Comparison of ENCODE assay signal across 22 cellular contexts in the genomic region with DNA sequence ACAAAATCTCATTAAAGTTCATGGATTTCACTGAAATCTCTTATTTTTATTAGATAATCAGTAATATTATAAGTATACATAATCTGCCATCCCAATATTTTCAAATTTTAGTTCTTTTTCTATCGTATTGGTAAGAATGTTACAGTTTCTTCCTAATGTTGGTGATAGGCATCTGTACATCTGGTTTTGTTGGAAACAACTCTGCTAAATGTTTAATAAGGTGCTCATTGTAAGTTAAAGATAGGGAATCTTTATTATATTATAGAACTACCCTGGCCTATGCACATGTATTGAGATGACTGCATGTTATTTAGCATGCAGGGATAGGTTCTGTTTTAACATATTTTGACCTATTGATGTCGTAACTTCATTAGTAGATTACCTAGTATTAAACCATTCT.
DNase-seq lines count a peak whose midpoint lies in the region; FAIRE-seq and TF ChIP-seq lines count a peak whose summit lies in the region.
"Had no signal": no experiment of that assay in that cellular context is flagged by ENCODE, and none has a peak within 500 bp of the region (broad histone marks: within the 10 kb centered on the region; RNA-seq: fewer than 3 reads in every experiment).

No MANE protein-coding gene starts in this region.

- whole genome bisulfite sequencing in SK-N-SH (ENCODE audit: low lambda C conversion rate) = 45% methylated on average over 2 of the region's 2 CpGs

- peak; percentile 11 for FAIRE-seq in H54 (lab: Jason Lieb, UNC)
- FAIRE-seq: A204.1, D721Med, GM12892, GM18507 had no signal

- no peaks in the 10 kb centered on the region for H3K9me3 ChIP-seq in SK-N-SH
- H3K9me3 ChIP-seq: BLaER1 treated with 17β-estradiol and CSF1 and Interleukin-3, amounts not matched to agents 10 nM and 100 nM; Caco-2 had no signal

- POLR2A ChIA-PET in SK-N-SH (lab: Yijun Ruan, JAX) = no interaction called here

- intact Hi-C loops in activated naive CD4-positive, alpha-beta T cell treated with anti-CD3 and anti-CD28 coated beads for 36 hours (cut with micrococcal nuclease) = loop anchor here (5.0 kb wide), 1 partner anchor 106 kb away; no protein-coding TSS in a partner anchor

- no peaks in the 10 kb centered on the region; the same call in 1 of the 2 replicates for H3K27me3 ChIP-seq in SK-N-SH (ENCODE audit: insufficient read depth)
- H3K27me3 ChIP-seq: BLaER1 treated with 17β-estradiol and CSF1 and Interleukin-3, amounts not matched to agents 10 nM and 100 nM had no signal

- H3K36me3 ChIP-seq in SK-N-SH (replicated peaks in 1 of 2; ENCODE audit: control insufficient read depth in 1 of 2, insufficient read depth in 2 of 2, low read length in 1 of 2) = no peaks in the 10 kb centered on the region
- H3K36me3 ChIP-seq: BLaER1 treated with 17β-estradiol and CSF1 and Interleukin-3, amounts not matched to agents 10 nM and 100 nM had no signal

- no peak overlapping the region for H3K4me3 ChIP-seq in SK-N-SH (ENCODE audit: low read depth in 2 of 2, low read length in 1 of 2)
- H3K4me3 ChIP-seq: BLaER1 treated with 17β-estradiol and CSF1 and Interleukin-3, amounts not matched to agents 10 nM and 100 nM; GM12878 had no signal

- H3K27ac ChIP-seq in SK-N-SH (ENCODE audit: low read depth in 2 of 2, low read length in 1 of 2) = no peak overlapping the region
- H3K27ac ChIP-seq: BLaER1 treated with 17β-estradiol and CSF1 and Interleukin-3, amounts not matched to agents 10 nM and 100 nM; C4-2B had no signal

- no peak for TF ChIP-seq POLR2A in H54 (IDR thresholded peaks at IDR 0.05; ENCODE audit: low read depth, low read length)

- H3F3A ChIP-seq in SK-N-SH (replicated peaks; ENCODE audit: insufficient read depth) = no peaks in the 10 kb centered on the region

- TF ChIP-seq EP300 in SK-N-SH (IDR thresholded peaks at IDR 0.05; ENCODE audit: borderline replicate concordance in 1 of 2, low read depth in 1 of 2, low read length in 1 of 2) = peak in 1 of 2 experiments; percentile 49; a peak in 1 of 4 replicates

- no peak overlapping the region for H3K27ac Mint-ChIP-seq in activated naive CD4-positive, alpha-beta T cell treated with anti-CD3 and anti-CD28 coated beads for 36 hours
- no peak overlapping the region for H3K27ac Mint-ChIP-seq in endothelial cell (ENCODE audit: unreplicated experiment)
- H3K27ac Mint-ChIP-seq: CD4-positive, alpha-beta T cell; CD8-positive, alpha-beta T cell had no signal

- H3K4me1 ChIP-seq in SK-N-SH (ENCODE audit: control insufficient read depth in 1 of 2, insufficient read depth in 2 of 2, low read depth in 1 of 2, low read length in 1 of 2) = peaks cover 0 to 17% of the 10 kb centered on the region in 2 experiments; a peak in 2 of 4 replicates
- H3K4me1 ChIP-seq: Caco-2 had no signal

- H4K20me1 ChIP-seq in SK-N-SH (ENCODE audit: insufficient read depth) = no peaks in the 10 kb centered on the region
- H4K20me1 ChIP-seq: BLaER1 treated with 17β-estradiol and CSF1 and Interleukin-3, amounts not matched to agents 10 nM and 100 nM had no signal

- H3K4me3 Mint-ChIP-seq in activated naive CD4-positive, alpha-beta T cell treated with anti-CD3 and anti-CD28 coated beads for 36 hours = no peak overlapping the region
- no peak overlapping the region for H3K4me3 Mint-ChIP-seq in endothelial cell (ENCODE audit: unreplicated experiment)
- H3K4me3 Mint-ChIP-seq: CD4-positive, alpha-beta T cell; CD8-positive, alpha-beta T cell had no signal

- DNase-seq in H54 (ENCODE audit: insufficient read length, low spot score) (no peak), SK-N-SH (no peak), DMS53 treated with DMSO at 0.1 percent for 48 hours (lab: John Stamatoyannopoulos, UW; ENCODE audit: unreplicated experiment) (no peak), endothelial cell (ENCODE audit: low spot score) (no peak)
- DNase-seq in activated naive CD4-positive, alpha-beta T cell treated with anti-CD3 and anti-CD28 coated beads for 36 hours = no peak
- DNase-seq: 8988T; ACHN; Caco-2; Calu3; CD4-positive, alpha-beta T cell; CD8-positive, alpha-beta T cell; DMS79; DND-41; EL; GDM1 had no signal

- no peaks in the 10 kb centered on the region for H3K4me1 Mint-ChIP-seq in activated naive CD4-positive, alpha-beta T cell treated with anti-CD3 and anti-CD28 coated beads for 36 hours (ENCODE audit: low read depth)
- no peaks in the 10 kb centered on the region for H3K4me1 Mint-ChIP-seq in endothelial cell (ENCODE audit: unreplicated experiment)

- no peaks in the 10 kb centered on the region for H3K27me3 Mint-ChIP-seq in activated naive CD4-positive, alpha-beta T cell treated with anti-CD3 and anti-CD28 coated beads for 36 hours (ENCODE audit: low read depth)
- H3K27me3 Mint-ChIP-seq in endothelial cell (ENCODE audit: unreplicated experiment) = no peaks in the 10 kb centered on the region
- H3K27me3 Mint-ChIP-seq: CD4-positive, alpha-beta T cell had no signal

- H3K9ac ChIP-seq in SK-N-SH = no peak overlapping the region
- H3K9ac ChIP-seq: BLaER1 treated with 17β-estradiol and CSF1 and Interleukin-3, amounts not matched to agents 10 nM and 100 nM had no signal

- CTCF ChIA-PET in SK-N-SH (lab: Yijun Ruan, JAX) = interaction anchor here (1.3 to 2.9 kb wide), 2 partner anchors 9 to 108 kb away, joined by 3 to 14 read pairs; no protein-coding TSS in a partner anchor
- CTCF ChIA-PET in activated naive CD4-positive, alpha-beta T cell treated with anti-CD3 and anti-CD28 coated beads for 36 hours (lab: Charles Lee) = interaction anchor here (1.4 kb wide), 1 partner anchor 105 kb away, joined by 4 read pairs; no protein-coding TSS in a partner anchor

- H3K9me2 ChIP-seq in SK-N-SH = no peaks in the 10 kb centered on the region

- no peak overlapping the region for H2AFZ ChIP-seq in SK-N-SH (ENCODE audit: low read depth)

- no peak for TF ChIP-seq CTCF in SK-N-SH (IDR thresholded peaks at IDR 0.05)
- no peak for TF ChIP-seq CTCF in endothelial cell (IDR thresholded peaks at IDR 0.05; ENCODE audit: unreplicated experiment)

- no peak for TF ChIP-seq RAD21 in SK-N-SH (IDR thresholded peaks at IDR 0.05; ENCODE audit: low read length)

- no peaks in the 10 kb centered on the region for H3K36me3 Mint-ChIP-seq in activated naive CD4-positive, alpha-beta T cell treated with anti-CD3 and anti-CD28 coated beads for 36 hours (ENCODE audit: low read depth)
- no peaks in the 10 kb centered on the region for H3K36me3 Mint-ChIP-seq in endothelial cell (ENCODE audit: low read depth, unreplicated experiment)
- H3K36me3 Mint-ChIP-seq: CD8-positive, alpha-beta T cell had no signal

- H3K9me3 Mint-ChIP-seq in activated naive CD4-positive, alpha-beta T cell treated with anti-CD3 and anti-CD28 coated beads for 36 hours = no peaks in the 10 kb centered on the region
- H3K9me3 Mint-ChIP-seq in endothelial cell (ENCODE audit: unreplicated experiment) = no peaks in the 10 kb centered on the region
- H3K9me3 Mint-ChIP-seq: CD4-positive, alpha-beta T cell; CD8-positive, alpha-beta T cell had no signal

- H3K79me2 ChIP-seq in SK-N-SH (ENCODE audit: insufficient read depth) = no peaks in the 10 kb centered on the region

- H3K4me2 ChIP-seq in SK-N-SH = no peak overlapping the region
- H3K4me2 ChIP-seq: BLaER1 treated with 17β-estradiol and CSF1 and Interleukin-3, amounts not matched to agents 10 nM and 100 nM had no signal

TF ChIP-seq in SK-N-SH, 30 proteins besides CTCF, POLR2A, EP300 and RAD21:
- TF ChIP-seq GATA2 (CRISPR knock-in tag; IDR thresholded peaks at IDR 0.05) (peak; percentile 72), EZH2phosphoT487 (IDR thresholded peaks at IDR 0.05; ENCODE audit: borderline replicate concordance, low read depth) (no peak), RCOR1 (IDR thresholded peaks at IDR 0.05; ENCODE audit: low read length) (peak; percentile 42; the same call in 1 of the 2 replicates)
